In the genomic region with DNA sequence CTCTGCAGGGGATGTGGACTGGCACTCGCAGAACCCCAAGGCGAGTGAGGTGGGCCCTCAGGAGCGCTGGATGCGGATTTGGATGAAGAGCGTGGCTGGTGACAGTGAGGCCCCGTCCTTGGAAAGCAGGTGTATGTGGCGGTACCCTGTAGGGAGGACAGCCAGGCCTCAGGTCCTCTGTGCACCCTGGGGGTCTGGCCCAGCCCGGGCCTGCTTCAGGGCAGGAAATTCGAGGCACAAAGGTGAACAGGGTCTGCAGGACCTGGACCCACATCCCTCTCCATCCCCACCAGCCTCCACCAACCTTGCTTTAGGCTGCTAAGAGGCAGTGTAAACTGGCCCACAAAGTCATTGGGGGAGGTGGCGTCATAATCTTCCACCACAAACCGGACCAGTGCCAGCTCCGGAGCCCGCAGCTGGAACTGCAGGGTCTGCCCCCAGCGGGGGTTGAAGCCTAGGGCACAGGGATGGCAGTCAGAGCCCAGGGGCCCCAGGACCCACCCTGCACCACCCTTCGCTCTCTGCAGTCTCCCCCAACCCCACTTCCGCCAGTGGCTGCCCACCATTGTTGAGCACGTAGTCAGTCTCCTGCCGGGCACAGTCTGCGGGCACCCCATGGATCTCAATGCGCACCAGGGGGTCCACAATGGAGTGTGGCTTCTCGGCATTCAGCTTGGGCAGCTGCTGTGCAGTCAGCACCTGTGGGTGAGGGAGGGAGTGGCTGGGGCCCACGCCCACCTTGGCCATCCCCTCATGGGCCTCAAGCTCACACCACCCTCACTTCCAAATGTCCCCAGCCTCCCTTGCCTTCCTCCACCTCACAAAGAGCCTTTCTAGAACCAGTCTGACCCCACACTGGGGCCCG, we compare ENCODE assay signal across 1 cellular context.
A peak's percentile ranks its signal among the peaks of the same experiment; 100 is the strongest.
TF ChIP-seq lines count a peak whose summit lies in the region.

No MANE protein-coding gene starts in this region.

TF ChIP-seq in K562, 482 proteins besides CTCF, POLR2A, EP300 and RAD21:
- TF ChIP-seq RBM15 (IDR thresholded peaks at IDR 0.05; ENCODE audit: insufficient read depth, low read length), result no peak
- no peak for TF ChIP-seq PTRF (tag; IDR thresholded peaks at IDR 0.05)
- peak; percentile 32; the same call in 1 of the 2 replicates for TF ChIP-seq POLR2G (IDR thresholded peaks at IDR 0.05; ENCODE audit: low read depth, low read length)
- TF ChIP-seq ZNF121 (CRISPR knock-in tag; conservative IDR thresholded peaks at IDR 0.05), result no peak
- no peak for TF ChIP-seq NELFE (IDR thresholded peaks at IDR 0.05; ENCODE audit: insufficient read depth, insufficient read length)
